In the genomic region with DNA sequence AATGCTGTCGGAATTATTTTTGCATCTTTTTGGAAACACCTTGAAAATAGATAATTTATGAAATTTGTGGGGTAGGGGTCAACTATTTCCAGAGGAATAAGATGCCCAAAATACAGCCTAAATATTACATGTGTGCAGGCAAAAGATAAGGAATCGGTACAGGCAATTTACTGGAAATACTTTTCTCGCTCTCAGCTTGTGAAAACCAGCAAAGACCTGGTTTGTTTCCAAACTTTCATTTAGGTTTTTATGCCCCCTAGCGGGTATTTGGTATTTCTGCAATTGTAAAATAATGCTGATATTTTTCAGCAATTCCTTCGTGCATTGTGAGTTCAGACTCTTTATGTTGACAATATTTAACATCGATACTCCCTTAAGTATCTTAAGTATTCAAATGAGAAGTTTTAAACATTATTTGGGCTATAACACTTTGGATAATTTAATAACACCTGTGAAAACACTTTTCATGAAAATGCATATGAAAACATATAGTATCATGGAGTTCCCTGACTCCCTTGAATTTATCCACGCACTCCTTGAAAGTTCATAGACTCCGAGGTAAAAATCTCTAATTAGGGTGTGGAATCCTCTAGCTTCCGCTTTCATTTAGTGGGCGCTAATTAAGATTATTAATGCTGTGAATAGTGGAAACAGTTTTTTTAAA, we compare ENCODE assay signal across 8 cellular contexts.
DNase-seq lines count a peak whose midpoint lies in the region; ATAC-seq and TF ChIP-seq lines count a peak whose summit lies in the region.

No MANE protein-coding gene starts in this region.

- no peak for DNase-seq in heart right ventricle
- no peak for DNase-seq in right cardiac atrium
- peak; percentile 76 to 78 for DNase-seq in NCI-H2081 (lab: John Stamatoyannopoulos, UW)
- DNase-seq in adipocyte (ENCODE audit: low read depth), result peak; percentile 76
- no peak for DNase-seq in kidney epithelial cell (ENCODE audit: low read depth)
- DNase-seq in stimulated activated naive CD4-positive, alpha-beta T cell treated with Interleukin-2 at 50 U/mL for 16 hours (lab: John Stamatoyannopoulos, UW), result no peak

- TF ChIP-seq CTCF in heart right ventricle (IDR thresholded peaks at IDR 0.05) (peak in 8 of 9 donors; percentile 27 to 75 (median 64)), kidney epithelial cell (IDR thresholded peaks at IDR 0.05; ENCODE audit: insufficient read depth, low read length, poor library complexity, severe bottlenecking) (peak; percentile 62)

- intact Hi-C loops in heart right ventricle (cut with DNase I) (no loop called here), right cardiac atrium (cut with DNase I) (loop anchor here in 1 of 4 donors (10.0 kb wide), 1 partner anchor 189 kb away; no protein-coding TSS in a partner anchor)

- H3K4me3 ChIP-seq in heart right ventricle (no peak overlapping the region), right cardiac atrium (ENCODE audit: low read length) (no peak overlapping the region), adipocyte (ENCODE audit: low read length) (peak overlapping the region; percentile 74), kidney epithelial cell (ENCODE audit: low read depth, low read length) (no peak overlapping the region)

- peaks cover 0 to 4% (median 0%) of the 10 kb centered on the region in 9 donors for H3K4me1 ChIP-seq in heart right ventricle
- H3K4me1 ChIP-seq in right cardiac atrium (ENCODE audit: control insufficient read depth, insufficient read depth, low read length), result no peaks in the 10 kb centered on the region
- peaks cover 20% of the 10 kb centered on the region for H3K4me1 ChIP-seq in adipocyte (ENCODE audit: control insufficient read depth, insufficient read depth, low read length)

- no peaks in the 10 kb centered on the region for H3K36me3 ChIP-seq in heart right ventricle
- H3K36me3 ChIP-seq in adipocyte (ENCODE audit: control insufficient read depth, insufficient read depth, low read length, severe bottlenecking), result no peaks in the 10 kb centered on the region
- H3K36me3 ChIP-seq in kidney epithelial cell (ENCODE audit: control insufficient read depth, insufficient read depth, low read length), result no peaks in the 10 kb centered on the region

- ATAC-seq in heart right ventricle, result no peak
- no peak for ATAC-seq in right cardiac atrium
- no peak for ATAC-seq in GM21737 (IDR thresholded peaks at IDR 0.05; ENCODE audit: unreplicated experiment)
- no peak for ATAC-seq in GM18520 (IDR thresholded peaks at IDR 0.05; ENCODE audit: unreplicated experiment)

- peaks cover 0 to 6% (median 0%) of the 10 kb centered on the region in 7 donors for H3K27me3 ChIP-seq in heart right ventricle
- no peaks in the 10 kb centered on the region for H3K27me3 ChIP-seq in right cardiac atrium (ENCODE audit: control insufficient read depth, insufficient read depth)
- no peaks in the 10 kb centered on the region for H3K27me3 ChIP-seq in adipocyte (replicated peaks; ENCODE audit: control insufficient read depth, insufficient read depth, low read length)
- no peaks in the 10 kb centered on the region for H3K27me3 ChIP-seq in kidney epithelial cell (ENCODE audit: control insufficient read depth, insufficient read depth, low read length)

- H3K9ac ChIP-seq in adipocyte (ENCODE audit: low read length), result peak overlapping the region; percentile 35

- WGBS in heart right ventricle, 2 donors, result 35 to 38% methylated on average over 10 of the region's 10 CpGs
- 34% methylated on average over 10 of the region's 10 CpGs for WGBS in right cardiac atrium

- no peak overlapping the region for H3K27ac ChIP-seq in heart right ventricle
- no peak overlapping the region for H3K27ac ChIP-seq in right cardiac atrium (ENCODE audit: low read length)

- H3K9me3 ChIP-seq in heart right ventricle, result no peaks in the 10 kb centered on the region
- no peaks in the 10 kb centered on the region for H3K9me3 ChIP-seq in right cardiac atrium (ENCODE audit: control insufficient read depth, low read length)
- no peaks in the 10 kb centered on the region for H3K9me3 ChIP-seq in adipocyte (ENCODE audit: control insufficient read depth, low read length)

Comparison
In these comparisons a context has a peak if more than half of its experiments do, and no peak if none do; other contexts are left out.
1. DNase-seq: peak in NCI-H2081 (2 of 2) and adipocyte (single experiment); none in heart right ventricle (0 of 2), right cardiac atrium (0 of 3), kidney epithelial cell (single experiment) and stimulated activated naive CD4-positive, alpha-beta T cell treated with Interleukin-2 at 50 U/mL for 16 hours (single experiment).